ENCODE assay signal across 9 cellular contexts in genomic region chr19:38665950-38666661, GRCh38. TPM values are rescaled to one million over a fixed set of nuclear protein-coding genes. Genes with fewer than 3 reads are reported as not detected.
DNase-seq lines count a peak whose midpoint lies in the region; ATAC-seq, FAIRE-seq and TF ChIP-seq lines count a peak whose summit lies in the region.
"Had no signal": no experiment of that assay in that cellular context is flagged by ENCODE, and none has a peak within 500 bp of the region (broad histone marks: within the 10 kb centered on the region; RNA-seq: fewer than 3 reads in every experiment).

No MANE protein-coding gene starts in this region.

- H4K20me1 ChIP-seq in OCI-LY7 (ENCODE audit: insufficient read depth, low read length), result peaks cover 6% of the 10 kb centered on the region; the same call in 1 of the 2 replicates

- DNase-seq in AG08395 (ENCODE audit: low spot score) (peak; percentile 71), OCI-LY7 (ENCODE audit: low spot score) (no peak), esophagus squamous epithelium (lab: John Stamatoyannopoulos, UW) (no peak), GM12892 (ENCODE audit: insufficient read length) (no peak), AML-193 (lab: John Stamatoyannopoulos, UW) (no peak)
- no peak for DNase-seq in activated T-cell treated with anti-CD3 and anti-CD28 coated beads, Interleukin-2, amount 50 U/mL, for 48 hours

- BruUV-seq in OCI-LY7 (replicated peaks; lab: Mats Ljungman, UMichigan), result no TSS peak

- H3K36me3 Mint-ChIP-seq in nephron (ENCODE audit: low read depth), result peaks cover 5% of the 10 kb centered on the region

- no peak overlapping the region for H3K4me3 ChIP-seq in OCI-LY7 (ENCODE audit: low read depth, low read length, poor library complexity, severe bottlenecking)
- H3K4me3 ChIP-seq in esophagus squamous epithelium, result peak overlapping the region in 1 of 4 donors; percentile 29

- H3K4me1 Mint-ChIP-seq in nephron, result peaks cover 93% of the 10 kb centered on the region

- 39 to 43% methylated on average over 11 to 14 of the region's 19 CpGs for WGBS in esophagus squamous epithelium, 2 donors

- no peak overlapping the region for H2AFZ ChIP-seq in OCI-LY7 (ENCODE audit: low read length)

- H3K27me3 Mint-ChIP-seq in nephron (ENCODE audit: low read depth), result no peaks in the 10 kb centered on the region

- peak overlapping the region; percentile 96 to 99 (median 97) for H3K27ac Mint-ChIP-seq in nephron

- no peaks in the 10 kb centered on the region for H3K9me3 ChIP-seq in OCI-LY7 (ENCODE audit: low read length)
- H3K9me3 ChIP-seq in esophagus squamous epithelium, result no peaks in the 10 kb centered on the region

- TF ChIP-seq POLR2A in esophagus squamous epithelium (IDR thresholded peaks at IDR 0.05), result peak in 2 of 4 donors; percentile 16 to 28
- TF ChIP-seq POLR2A in GM12892 (IDR thresholded peaks at IDR 0.05; ENCODE audit: low read depth, low read length), result no peak

- no peaks in the 10 kb centered on the region for H3K9me2 ChIP-seq in OCI-LY7 (ENCODE audit: insufficient read depth, low read length)

- H3K79me2 ChIP-seq in OCI-LY7 (ENCODE audit: insufficient read depth, low read depth, low read length), result peaks cover 45% of the 10 kb centered on the region; the same call in 1 of the 2 replicates

- no peak overlapping the region for H3K27ac ChIP-seq in OCI-LY7 (ENCODE audit: low read depth, low read length, poor library complexity, severe bottlenecking)
- peak overlapping the region; percentile 97 to 100 (median 98) for H3K27ac ChIP-seq in esophagus squamous epithelium

- H3K36me3 ChIP-seq in OCI-LY7 (ENCODE audit: insufficient read depth, low read length) (peaks cover 7% of the 10 kb centered on the region; the same call in 1 of the 2 replicates), esophagus squamous epithelium (peaks cover 0 to 34% (median 4%) of the 10 kb centered on the region in 3 donors)

- no peak for TF ChIP-seq CTCF in OCI-LY7 (conservative IDR thresholded peaks at IDR 0.05; ENCODE audit: low read length)
- no peak for TF ChIP-seq CTCF in esophagus squamous epithelium (IDR thresholded peaks at IDR 0.05)
- TF ChIP-seq CTCF in nephron (IDR thresholded peaks at IDR 0.05; ENCODE audit: unreplicated experiment in 3 of 3), result no peak

- H3K27me3 ChIP-seq in esophagus squamous epithelium, result no peaks in the 10 kb centered on the region

- H3K4me2 ChIP-seq in OCI-LY7 (ENCODE audit: low read length), result peak overlapping the region; percentile 66; the same call in 1 of the 2 replicates

- POLR2A ChIA-PET in OCI-LY7 (lab: Charles Lee), result no interaction called here

- intact Hi-C loops in OCI-LY7 (cut with micrococcal nuclease; ENCODE audit: unreplicated experiment) (no loop called here), esophagus squamous epithelium (cut with DNase I) (no loop called here)

- peak overlapping the region; percentile 33 to 72 (median 60) for H3K4me3 Mint-ChIP-seq in nephron

- CTCF ChIA-PET in OCI-LY7 (lab: Charles Lee; ENCODE audit: unreplicated experiment), result no interaction called here

- FAIRE-seq in GM12892 (lab: Jason Lieb, UNC), result no peak

- peaks cover 46% of the 10 kb centered on the region for H3K4me1 ChIP-seq in OCI-LY7 (ENCODE audit: insufficient read depth, low read length, poor library complexity, severe bottlenecking)
- peaks cover 87 to 100% (median 96%) of the 10 kb centered on the region in 3 donors for H3K4me1 ChIP-seq in esophagus squamous epithelium

- no peak for ATAC-seq in HG03025 (IDR thresholded peaks at IDR 0.05; ENCODE audit: low FRiP score, unreplicated experiment)

- H3K9me3 Mint-ChIP-seq in nephron, result no peaks in the 10 kb centered on the region
- H3K9me3 Mint-ChIP-seq: T-helper 1 cell treated with Interleukin-12 subunit alpha and Interleukin-12 subunit beta and Interleukin-4 antibody, amounts not matched to agents 30 μg/mL and 1 μg/mL, for 36 hours had no signal

RNA-seq across cellular contexts. Expression of gene ACTN4, which starts 18.7 kb away (rescaled TPM):
- total RNA-seq in OCI-LY7 (2014; rRNA removed; shearing (Covaris generic)), result 86.8 and 96.9 TPM in 2 replicates
- total RNA-seq in OCI-LY7 (2022), result 147 and 178 TPM in 2 replicates
- total RNA-seq in esophagus squamous epithelium, result 100 to 1,000 TPM; 302 to 705 (median 414) TPM
- polyA plus RNA-seq in GM12892 (2012; ENCODE audit: missing spikeins), result 113 TPM

RNA-seq across cellular contexts. Expression of gene EIF3K, which starts 47.1 kb away (rescaled TPM):
- 321 and 325 TPM in 2 replicates for total RNA-seq in OCI-LY7 (2014; rRNA removed; shearing (Covaris generic))
- total RNA-seq in OCI-LY7 (2022), result 353 and 364 TPM in 2 replicates
- total RNA-seq in esophagus squamous epithelium, result 100 to 1,000 TPM; 437 to 578 (median 516) TPM
- polyA plus RNA-seq in GM12892 (2012; ENCODE audit: missing spikeins), result 279 TPM

RNA-seq across cellular contexts. Expression of gene MAP4K1, which starts 48.4 kb away (rescaled TPM):
- total RNA-seq in OCI-LY7 (2014; rRNA removed; shearing (Covaris generic)), result 102 and 108 TPM in 2 replicates
- total RNA-seq in OCI-LY7 (2022) (313 and 331 TPM in 2 replicates), esophagus squamous epithelium (1 to 10 TPM; 1.5 to 4.2 (median 2.7) TPM)
- polyA plus RNA-seq in GM12892 (2012; ENCODE audit: missing spikeins), result 105 TPM

Comparison
In these comparisons a context has a peak if more than half of its experiments do, and no peak if none do; other contexts are left out.
1. RNA of gene MAP4K1, which starts 48.4 kb away (total RNA-seq): 102 to 331 TPM in OCI-LY7; 1.5 to 4.2 TPM in esophagus squamous epithelium; every median in the first group is over 10 times any median in the second.